In the genomic region with DNA sequence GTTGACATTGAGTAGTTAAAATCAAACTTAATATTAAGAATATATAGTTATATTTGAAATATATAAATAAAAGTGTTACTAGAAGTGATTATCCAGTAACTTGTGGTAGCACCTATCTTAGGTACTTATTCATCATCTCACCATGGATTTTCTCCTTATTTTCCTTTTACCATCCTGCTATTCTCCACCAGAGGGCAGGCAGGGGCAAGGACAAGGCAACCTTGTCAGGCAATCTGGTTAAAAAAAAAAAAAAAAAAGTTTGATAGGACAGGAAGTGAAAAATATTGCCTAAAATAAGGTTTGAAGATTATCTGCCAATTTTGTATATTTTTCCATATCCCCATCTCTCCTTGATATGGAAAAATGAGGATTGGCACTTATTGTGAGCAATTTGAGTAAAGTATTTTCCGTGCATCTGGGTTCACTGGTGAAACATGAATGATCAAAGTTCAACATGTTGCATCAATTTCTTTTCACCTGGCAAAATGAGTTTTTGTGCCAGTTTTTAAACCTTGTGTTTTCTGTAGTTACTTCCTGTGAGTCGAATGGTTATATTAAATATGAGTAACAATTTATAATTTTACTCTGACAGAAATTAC, we compare ENCODE assay signal across 8 cellular contexts.
A peak's percentile ranks its signal among the peaks of the same experiment; 100 is the strongest.
DNase-seq lines count a peak whose midpoint lies in the region; ATAC-seq and TF ChIP-seq lines count a peak whose summit lies in the region.

No MANE protein-coding gene starts in this region.

- H3K36me3 Mint-ChIP-seq in activated T-helper 17 cell treated with anti-CD3 and anti-CD28 coated beads, Interleukin-2, amount 50 U/mL, for 72 hours (ENCODE audit: low read depth) = no peaks in the 10 kb centered on the region

- H3K4me1 Mint-ChIP-seq in activated T-helper 17 cell treated with anti-CD3 and anti-CD28 coated beads, Interleukin-2, amount 50 U/mL, for 72 hours = no peaks in the 10 kb centered on the region

- H3K36me3 ChIP-seq in Karpas-422 (ENCODE audit: insufficient read depth, low read length) (no peaks in the 10 kb centered on the region), psoas muscle (ENCODE audit: insufficient read depth in 1 of 2, low read depth in 1 of 2) (no peaks in the 10 kb centered on the region)

- no peaks in the 10 kb centered on the region for H3K4me1 ChIP-seq in Karpas-422 (ENCODE audit: low read length)
- H3K4me1 ChIP-seq in psoas muscle = no peaks in the 10 kb centered on the region

- H3K4me3 ChIP-seq in Karpas-422 (ENCODE audit: low read length) (no peak overlapping the region), foreskin fibroblast (ENCODE audit: low read depth in 1 of 2, low read length in 2 of 2) (no peak overlapping the region), psoas muscle (no peak overlapping the region)

- 71 to 83% (median 74%) methylated on average over 2 of the region's 2 CpGs for WGBS in psoas muscle, 3 donors

- H3K27ac ChIP-seq in Karpas-422 (ENCODE audit: low read length) = no peak overlapping the region
- no peak overlapping the region for H3K27ac ChIP-seq in psoas muscle

- no peaks in the 10 kb centered on the region for H3K27me3 Mint-ChIP-seq in activated T-helper 17 cell treated with anti-CD3 and anti-CD28 coated beads, Interleukin-2, amount 50 U/mL, for 72 hours

- H3K27me3 ChIP-seq in Karpas-422 (ENCODE audit: low read length) (no peaks in the 10 kb centered on the region), psoas muscle (ENCODE audit: insufficient read depth in 3 of 3, low read length in 2 of 3) (no peaks in the 10 kb centered on the region)

- intact Hi-C loops in psoas muscle (cut with DNase I) = loop anchor here in 1 of 2 donors (1.0 to 5.0 kb wide), 2 partner anchors 44 to 767 kb away; no protein-coding TSS in a partner anchor

- no peak overlapping the region for H3K4me2 ChIP-seq in Karpas-422 (ENCODE audit: low read depth, low read length, poor library complexity, severe bottlenecking)

- no peaks in the 10 kb centered on the region for H3K79me2 ChIP-seq in Karpas-422 (ENCODE audit: low read length)

- no peak overlapping the region for H3K9ac ChIP-seq in Karpas-422 (ENCODE audit: low read length)

- peak; percentile 90 for TF ChIP-seq CTCF in foreskin fibroblast (IDR thresholded peaks at IDR 0.05; ENCODE audit: low read depth, low read length)
- peak; percentile 75 for TF ChIP-seq CTCF in psoas muscle (IDR thresholded peaks at IDR 0.05)

- no peak overlapping the region for H3K4me3 Mint-ChIP-seq in activated T-helper 17 cell treated with anti-CD3 and anti-CD28 coated beads, Interleukin-2, amount 50 U/mL, for 72 hours

- H3K9me3 ChIP-seq in Karpas-422 (ENCODE audit: low read length) (no peaks in the 10 kb centered on the region), psoas muscle (no peaks in the 10 kb centered on the region)

- H2AFZ ChIP-seq in Karpas-422 (ENCODE audit: low read length) = no peak overlapping the region

- H3K9me3 Mint-ChIP-seq in activated T-helper 17 cell treated with anti-CD3 and anti-CD28 coated beads, Interleukin-2, amount 50 U/mL, for 72 hours = no peaks in the 10 kb centered on the region

- ATAC-seq in GM19463 (IDR thresholded peaks at IDR 0.05; ENCODE audit: unreplicated experiment) (peak; percentile 51), psoas muscle (peak in 1 of 4 donors; percentile 52), GM19324 (IDR thresholded peaks at IDR 0.05; ENCODE audit: low FRiP score, unreplicated experiment) (no peak)
- ATAC-seq in activated T-helper 17 cell treated with anti-CD3 and anti-CD28 coated beads, Interleukin-2, amount 50 U/mL, for 72 hours (replicated peaks) = no peak

- H4K20me1 ChIP-seq in Karpas-422 (ENCODE audit: insufficient read depth, low read depth, low read length) = no peaks in the 10 kb centered on the region

- peak; percentile 58 for DNase-seq in D341Med (ENCODE audit: low spot score)
- peak; percentile 80 for DNase-seq in Karpas-422
- peak; percentile 66 for DNase-seq in SK-N-DZ (ENCODE audit: low spot score)
- peak; percentile 23 to 73 for DNase-seq in foreskin fibroblast
- peak in 1 of 2 donors; percentile 31 for DNase-seq in psoas muscle

- H3K9me2 ChIP-seq in Karpas-422 (replicated peaks; ENCODE audit: insufficient read depth, low read length) = no peaks in the 10 kb centered on the region

- H3K27ac Mint-ChIP-seq in activated T-helper 17 cell treated with anti-CD3 and anti-CD28 coated beads, Interleukin-2, amount 50 U/mL, for 72 hours = no peak overlapping the region
